11 cellular contexts compared by ENCODE assay signal in the genomic region with DNA sequence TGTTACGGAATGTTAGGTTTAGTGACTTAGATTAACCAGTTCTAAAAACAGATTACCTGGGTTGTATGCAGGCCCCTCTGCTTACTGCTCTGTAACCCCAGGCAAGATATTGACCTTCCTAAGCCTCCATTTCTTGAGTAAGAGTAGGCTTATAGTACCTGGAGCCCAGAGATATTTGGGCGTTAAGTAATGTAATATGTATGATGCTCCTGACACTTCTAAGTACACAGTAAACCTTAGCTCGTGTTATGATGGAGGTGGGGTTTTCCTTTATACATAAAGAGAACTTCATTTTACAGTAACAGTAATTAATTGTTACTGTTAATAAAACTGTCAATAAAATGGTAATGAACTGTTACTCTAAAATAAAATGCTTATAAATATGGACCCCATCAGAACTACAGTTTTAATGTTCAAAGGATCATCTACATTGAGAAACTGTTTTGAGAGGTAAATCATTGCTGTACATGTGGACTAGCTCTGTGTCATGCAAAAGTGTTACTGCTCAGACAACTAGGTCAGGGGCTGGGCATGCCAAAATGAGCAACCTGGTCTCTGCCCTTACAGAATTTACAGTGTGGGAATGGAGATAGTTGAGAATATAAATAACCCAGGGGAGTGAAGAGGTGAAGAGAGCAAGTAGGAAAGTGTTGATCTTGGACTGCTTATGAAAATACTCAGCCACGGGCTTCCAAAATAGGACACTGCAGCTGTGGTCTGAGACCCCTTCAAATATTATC. TPM values are rescaled to one million over a fixed set of nuclear protein-coding genes. Genes with fewer than 3 reads are reported as not detected.
A peak's percentile ranks its signal among the peaks of the same experiment; 100 is the strongest.
DNase-seq lines count a peak whose midpoint lies in the region; ATAC-seq, FAIRE-seq and TF ChIP-seq lines count a peak whose summit lies in the region.
"Had no signal": no experiment of that assay in that cellular context is flagged by ENCODE, and none has a peak within 500 bp of the region (broad histone marks: within the 10 kb centered on the region; RNA-seq: fewer than 3 reads in every experiment).

No MANE protein-coding gene starts in this region.

- peaks cover 4% of the 10 kb centered on the region in 2 donors for H3K9me3 Mint-ChIP-seq in activated naive CD4-positive, alpha-beta T cell treated with anti-CD3 and anti-CD28 coated beads, Interleukin-2, amount 50 U/mL, for 72 hours
- peaks cover 0 to 2% (median 0%) of the 10 kb centered on the region in 6 donors for H3K9me3 Mint-ChIP-seq in immature natural killer cell
- H3K9me3 Mint-ChIP-seq in Calu3 (ENCODE audit: low read depth, unreplicated experiment): no peaks in the 10 kb centered on the region

- H3K9ac ChIP-seq in BLaER1: peak overlapping the region; percentile 9; the same call in 1 of the 2 replicates

- peaks cover 73% of the 10 kb centered on the region for H3K4me1 ChIP-seq in BLaER1
- H3K4me1 ChIP-seq: right lobe of liver had no signal

- H3K4me3 Mint-ChIP-seq in immature natural killer cell (peak overlapping the region in 2 of 5 donors; percentile 3 to 78), Calu3 (ENCODE audit: low read depth, unreplicated experiment) (no peak overlapping the region)

- peaks cover 47% of the 10 kb centered on the region for H3K9me3 ChIP-seq in BLaER1
- H3K9me3 ChIP-seq: right lobe of liver had no signal

- H3K27me3 ChIP-seq in BLaER1: no peaks in the 10 kb centered on the region
- H3K27me3 ChIP-seq: right lobe of liver had no signal

- BruUV-seq in Calu3 (replicated peaks; lab: Mats Ljungman, UMichigan): no TSS peak

- CTCF ChIA-PET in Calu3 (lab: Charles Lee): no interaction called here

- peaks cover 29 to 39% of the 10 kb centered on the region in 2 donors for H3K36me3 Mint-ChIP-seq in activated naive CD4-positive, alpha-beta T cell treated with anti-CD3 and anti-CD28 coated beads, Interleukin-2, amount 50 U/mL, for 72 hours
- peaks cover 0 to 6% (median 4%) of the 10 kb centered on the region in 3 donors for H3K36me3 Mint-ChIP-seq in immature natural killer cell
- H3K36me3 Mint-ChIP-seq in Calu3 (ENCODE audit: insufficient read depth, unreplicated experiment): no peaks in the 10 kb centered on the region

- intact Hi-C loops in Calu3 (cut with micrococcal nuclease; ENCODE audit: unreplicated experiment): no loop called here

- DNase-seq in GM18507 (ENCODE audit: extremely low spot score, insufficient read length, low read depth) (no peak), immature natural killer cell (no peak), OCI-M1 (lab: John Stamatoyannopoulos, UW) (no peak), GDM1 (lab: John Stamatoyannopoulos, UW) (no peak), Calu3 (no peak)
- no peak for DNase-seq in activated naive CD4-positive, alpha-beta T cell treated with anti-CD3 and anti-CD28 coated beads, Interleukin-2, amount 50 U/mL, for 72 hours (ENCODE audit: low spot score in 2 of 2)
- DNase-seq: NCI-H1436, NCI-H524 treated with DMSO at 0.1 percent for 48 hours, right lobe of liver had no signal

- ATAC-seq in activated naive CD4-positive, alpha-beta T cell treated with anti-CD3 and anti-CD28 coated beads, Interleukin-2, amount 50 U/mL, for 72 hours: peak; percentile 42 to 47
- no peak for ATAC-seq in HG02981 (IDR thresholded peaks at IDR 0.05; ENCODE audit: unreplicated experiment)
- ATAC-seq: right lobe of liver had no signal

- peaks cover 56% of the 10 kb centered on the region for H3K36me3 ChIP-seq in BLaER1
- H3K36me3 ChIP-seq: right lobe of liver had no signal

- peak overlapping the region; percentile 69 for H3K4me2 ChIP-seq in BLaER1

- peaks cover 83% of the 10 kb centered on the region for H4K20me1 ChIP-seq in BLaER1

- H3K4me3 ChIP-seq in BLaER1: no peak overlapping the region
- H3K4me3 ChIP-seq: right lobe of liver had no signal

- H3K27ac Mint-ChIP-seq in activated naive CD4-positive, alpha-beta T cell treated with anti-CD3 and anti-CD28 coated beads, Interleukin-2, amount 50 U/mL, for 72 hours: peak overlapping the region; percentile 11 to 22
- peak overlapping the region; percentile 21 to 92 (median 70) for H3K27ac Mint-ChIP-seq in immature natural killer cell
- H3K27ac Mint-ChIP-seq in Calu3 (ENCODE audit: unreplicated experiment): no peak overlapping the region

- H3K27me3 Mint-ChIP-seq in immature natural killer cell (ENCODE audit: low read depth in 3 of 3) (peaks cover 0 to 6% (median 0%) of the 10 kb centered on the region in 3 donors), Calu3 (ENCODE audit: unreplicated experiment) (no peaks in the 10 kb centered on the region)

- H3K4me1 Mint-ChIP-seq in immature natural killer cell (peaks cover 85 to 93% of the 10 kb centered on the region in 2 donors), Calu3 (ENCODE audit: low read depth, unreplicated experiment) (no peaks in the 10 kb centered on the region)

- H3K27ac ChIP-seq in BLaER1: peak overlapping the region; percentile 16; the same call in 1 of the 2 replicates
- H3K27ac ChIP-seq: right lobe of liver had no signal

- TF ChIP-seq CTCF in Calu3 (IDR thresholded peaks at IDR 0.05; ENCODE audit: unreplicated experiment): no peak

- peak; percentile 39 for FAIRE-seq in GM18507 (lab: Jason Lieb, UNC)

RNA-seq across cellular contexts. Expression of a gene that starts 26.6 kb away (rescaled TPM):
- total RNA-seq in activated naive CD4-positive, alpha-beta T cell treated with anti-CD3 and anti-CD28 coated beads, Interleukin-2, amount 50 U/mL, for 72 hours: 10 to 100 TPM; 27.0 to 31.7 TPM
- 1 to 10 TPM; 3.5 to 7.3 (median 4.1) TPM for polyA plus RNA-seq in immature natural killer cell
- total RNA-seq in Calu3 (2022): 2.7 and 3.5 TPM in 2 replicates
